8 cellular contexts compared by ENCODE assay signal in genomic region chr13:40984670-40985366, GRCh38. TPM values are rescaled to one million over a fixed set of nuclear protein-coding genes. Genes with fewer than 3 reads are reported as not detected.
DNase-seq lines count a peak whose midpoint lies in the region; ATAC-seq and TF ChIP-seq lines count a peak whose summit lies in the region.

No MANE protein-coding gene starts in this region.

- no peak overlapping the region for H2BK15ac ChIP-seq in mesenchymal stem cell (ENCODE audit: low read depth, poor library complexity, severe bottlenecking)

- H3K9me3 ChIP-seq in ascending aorta (no peaks in the 10 kb centered on the region), mesenchymal stem cell (ENCODE audit: control insufficient read depth, low read length) (no peaks in the 10 kb centered on the region)

- WGBS in mesenchymal stem cell = 80% methylated on average over 2 of the region's 3 CpGs

- H2BK120ac ChIP-seq in mesenchymal stem cell (ENCODE audit: low read depth, low read length) = no peak overlapping the region

- H3K36me3 ChIP-seq in ascending aorta = no peaks in the 10 kb centered on the region
- peaks cover 0 to 21% of the 10 kb centered on the region in 2 experiments for H3K36me3 ChIP-seq in mesenchymal stem cell (ENCODE audit: control insufficient read depth in 1 of 2, insufficient read depth in 2 of 2, low read depth in 1 of 2, low read length in 2 of 2)

- no peak overlapping the region for H2AFZ ChIP-seq in mesenchymal stem cell (ENCODE audit: low read depth, low read length)

- no peak overlapping the region for H3K4ac ChIP-seq in mesenchymal stem cell (ENCODE audit: low read depth in 1 of 2, low read length in 2 of 2)

- peak overlapping the region; percentile 73 to 75 for H3K27ac ChIP-seq in ascending aorta
- no peak overlapping the region for H3K27ac ChIP-seq in mesenchymal stem cell (ENCODE audit: low read length, poor library complexity, severe bottlenecking)

- no peak overlapping the region for H4K91ac ChIP-seq in mesenchymal stem cell (ENCODE audit: low read length)

- no peak overlapping the region for H3K18ac ChIP-seq in mesenchymal stem cell (ENCODE audit: low read depth in 1 of 2, low read length in 2 of 2)

- peak; percentile 57 for ATAC-seq in HG03135 (IDR thresholded peaks at IDR 0.05; ENCODE audit: unreplicated experiment)

- H3K27me3 ChIP-seq in ascending aorta (no peaks in the 10 kb centered on the region), mesenchymal stem cell (ENCODE audit: control insufficient read depth in 1 of 2, insufficient read depth in 1 of 2, low read length in 2 of 2) (no peaks in the 10 kb centered on the region)

- H3K9ac ChIP-seq in mesenchymal stem cell (ENCODE audit: low read length) = peak overlapping the region; percentile 76

- no peak overlapping the region for H2BK5ac ChIP-seq in mesenchymal stem cell (ENCODE audit: low read depth, low read length, poor library complexity, severe bottlenecking)

- H2BK12ac ChIP-seq in mesenchymal stem cell (ENCODE audit: low read length in 2 of 2) = no peak overlapping the region

- H3K4me3 ChIP-seq in ascending aorta (peak overlapping the region; percentile 41 to 50), mesenchymal stem cell (ENCODE audit: insufficient read depth in 1 of 2, low read depth in 1 of 2, low read length in 2 of 2) (peak overlapping the region in 1 of 2 experiments; percentile 73)

- H3K4me2 ChIP-seq in mesenchymal stem cell (ENCODE audit: low read length, poor library complexity, severe bottlenecking) = no peak overlapping the region

- TF ChIP-seq CTCF in ascending aorta (IDR thresholded peaks at IDR 0.05) = no peak

- peaks cover 7% of the 10 kb centered on the region for H3K79me1 ChIP-seq in mesenchymal stem cell (replicated peaks; ENCODE audit: low read length, poor library complexity, severe bottlenecking)

- intact Hi-C loops in ascending aorta (cut with DNase I) = loop anchor here (5.0 kb wide), 1 partner anchor 1052 kb away; no protein-coding TSS in a partner anchor

- H3K4me1 ChIP-seq in ascending aorta (peaks cover 7 to 21% of the 10 kb centered on the region in 2 donors), mesenchymal stem cell (ENCODE audit: control insufficient read depth, insufficient read depth, low read depth, low read length) (no peaks in the 10 kb centered on the region)

- no peak overlapping the region for H3K23ac ChIP-seq in mesenchymal stem cell (ENCODE audit: low read length in 2 of 2)

- DNase-seq in NOMO-1 treated with DMSO at 0.1 percent for 48 hours (lab: John Stamatoyannopoulos, UW; ENCODE audit: unreplicated experiment) (peak; percentile 48), NOMO-1 (lab: John Stamatoyannopoulos, UW; ENCODE audit: unreplicated experiment in 2 of 2) (no peak), ascending aorta (ENCODE audit: low spot score in 2 of 2) (no peak), mesenchymal stem cell (peak; percentile 47), NCI-H2196 (lab: John Stamatoyannopoulos, UW; ENCODE audit: unreplicated experiment) (no peak)
- DNase-seq in stimulated activated CD4-positive, alpha-beta T cell treated with anti-CD3 and anti-CD28 coated beads, Interleukin-4, amount 100 ng/mL, for 1 hour = no peak
- no peak for DNase-seq in activated CD4-positive, alpha-beta T cell treated with anti-CD3 and anti-CD28 coated beads, Interleukin-2, amount 50 U/mL, for 4 hours

- no peak overlapping the region for H4K8ac ChIP-seq in mesenchymal stem cell (ENCODE audit: low read length)

- no peak overlapping the region for H2AK5ac ChIP-seq in mesenchymal stem cell (ENCODE audit: low read length, severe bottlenecking)

- no peak overlapping the region for H3K14ac ChIP-seq in mesenchymal stem cell (ENCODE audit: low read length in 2 of 2)

RNA-seq across cellular contexts. Expression of gene ELF1, which starts 34.3 kb away (rescaled TPM):
- total RNA-seq in ascending aorta = 105 TPM
- 50.1 TPM for polyA plus RNA-seq in mesenchymal stem cell (2013, experiment 1 of 2)
- polyA plus RNA-seq in mesenchymal stem cell (2013, experiment 2 of 2) = 49.3 TPM

Comparison
In these comparisons a context has a peak if more than half of its experiments do, and no peak if none do; other contexts are left out.
1. DNase-seq: peak in NOMO-1 treated with DMSO at 0.1 percent for 48 hours (single experiment) and mesenchymal stem cell (single experiment); none in NOMO-1 (0 of 2), ascending aorta (0 of 2), stimulated activated CD4-positive, alpha-beta T cell treated with anti-CD3 and anti-CD28 coated beads, Interleukin-4, amount 100 ng/mL, for 1 hour (single experiment), activated CD4-positive, alpha-beta T cell treated with anti-CD3 and anti-CD28 coated beads, Interleukin-2, amount 50 U/mL, for 4 hours (0 of 2) and NCI-H2196 (single experiment).